Comparison of ENCODE assay signal across 8 cellular contexts in the genomic region with DNA sequence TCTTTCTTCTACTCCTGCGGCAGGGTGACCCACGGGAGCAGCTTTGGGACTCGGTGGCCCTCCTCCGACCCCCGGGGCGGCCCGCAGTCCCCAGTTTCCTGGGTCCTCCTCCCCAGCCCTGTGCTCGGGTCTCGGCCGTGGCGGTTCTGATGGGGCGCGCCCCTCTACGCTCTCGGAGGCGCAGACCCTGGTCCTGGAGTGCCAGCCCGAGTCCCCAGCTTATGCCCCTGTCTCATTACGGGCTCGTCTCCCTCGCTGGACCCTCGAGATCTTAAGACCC. TPM values are rescaled to one million over a fixed set of nuclear protein-coding genes. Genes with fewer than 3 reads are reported as not detected.
DNase-seq lines count a peak whose midpoint lies in the region; ATAC-seq and TF ChIP-seq lines count a peak whose summit lies in the region.

No MANE protein-coding gene starts in this region.

- H3K9me3 ChIP-seq in HEK293 (ENCODE audit: control insufficient read depth, insufficient read depth, low read depth, low read length) (no peaks in the 10 kb centered on the region), left ventricle myocardium inferior (replicated peaks) (no peaks in the 10 kb centered on the region)

- peak overlapping the region; percentile 91 for H3K4me3 ChIP-seq in HEK293 (ENCODE audit: low read depth, low read length)
- H3K4me3 ChIP-seq in left ventricle myocardium inferior = peak overlapping the region; percentile 94
- H3K4me3 ChIP-seq in skeletal muscle cell (ENCODE audit: low read depth, low read length) = peak overlapping the region; percentile 94

- H3K27me3 ChIP-seq in left ventricle myocardium inferior (ENCODE audit: low read depth) = no peaks in the 10 kb centered on the region

- H3K9me3 Mint-ChIP-seq in activated CD4-positive, alpha-beta memory T cell treated with anti-CD3 and anti-CD28 coated beads, Interleukin-2, amount 10 ng/mL, durations not matched to agents 7 days and 5 days = no peaks in the 10 kb centered on the region

- no peak for TF ChIP-seq CTCF in C4-2B (conservative IDR thresholded peaks at IDR 0.05)
- no peak for TF ChIP-seq CTCF in HEK293 (tag by site-specific recombination; IDR thresholded peaks at IDR 0.05)
- no peak for TF ChIP-seq CTCF in left ventricle myocardium inferior (IDR thresholded peaks at IDR 0.05; ENCODE audit: borderline replicate concordance)

- peak overlapping the region; percentile 98 for H3K4me3 Mint-ChIP-seq in activated CD4-positive, alpha-beta memory T cell treated with anti-CD3 and anti-CD28 coated beads, Interleukin-2, amount 10 ng/mL, durations not matched to agents 7 days and 5 days

- intact Hi-C loops in left ventricle myocardium inferior (cut with micrococcal nuclease) = loop anchor here (5.0 kb wide), 1 partner anchor 33 kb away; no protein-coding TSS in a partner anchor

- no peak for DNase-seq in activated CD4-positive, alpha-beta memory T cell treated with anti-CD3 and anti-CD28 coated beads, Interleukin-2, amount 10 ng/mL, durations not matched to agents 7 days and 5 days
- DNase-seq in left ventricle myocardium inferior (no peak), skeletal muscle cell (ENCODE audit: low read depth) (no peak), dedifferentiated amniotic fluid mesenchymal stem cell (ENCODE audit: extremely low spot score) (no peak), putamen (ENCODE audit: low spot score) (no peak)

- peaks cover 66% of the 10 kb centered on the region for H3K4me1 Mint-ChIP-seq in activated CD4-positive, alpha-beta memory T cell treated with anti-CD3 and anti-CD28 coated beads, Interleukin-2, amount 10 ng/mL, durations not matched to agents 7 days and 5 days

- peaks cover 6 to 38% of the 10 kb centered on the region in 2 experiments; a peak in 2 of 3 replicates for H3K36me3 ChIP-seq in HEK293 (ENCODE audit: control insufficient read depth in 2 of 2, insufficient read depth in 1 of 2, low read length in 2 of 2)
- peaks cover 38% of the 10 kb centered on the region for H3K36me3 ChIP-seq in left ventricle myocardium inferior

- H3K4me1 ChIP-seq in HEK293 (ENCODE audit: control insufficient read depth, insufficient read depth, low read length) (peaks cover 16% of the 10 kb centered on the region; the same call in 1 of the 2 replicates), left ventricle myocardium inferior (peaks cover 62% of the 10 kb centered on the region)

- peak overlapping the region; percentile 92 for H3K27ac Mint-ChIP-seq in activated CD4-positive, alpha-beta memory T cell treated with anti-CD3 and anti-CD28 coated beads, Interleukin-2, amount 10 ng/mL, durations not matched to agents 7 days and 5 days

- H3K27me3 Mint-ChIP-seq in activated CD4-positive, alpha-beta memory T cell treated with anti-CD3 and anti-CD28 coated beads, Interleukin-2, amount 10 ng/mL, durations not matched to agents 7 days and 5 days = no peaks in the 10 kb centered on the region

- peaks cover 51% of the 10 kb centered on the region for H3K36me3 Mint-ChIP-seq in activated CD4-positive, alpha-beta memory T cell treated with anti-CD3 and anti-CD28 coated beads, Interleukin-2, amount 10 ng/mL, durations not matched to agents 7 days and 5 days (ENCODE audit: low read depth)

- H3K27ac ChIP-seq in C4-2B = peak overlapping the region; percentile 80
- peak overlapping the region; percentile 95 for H3K27ac ChIP-seq in HEK293 (ENCODE audit: extremely low read depth, low read depth, low read length)
- H3K27ac ChIP-seq in left ventricle myocardium inferior (replicated peaks) = peak overlapping the region; percentile 99

- no peak for ATAC-seq in HG03469 (IDR thresholded peaks at IDR 0.05; ENCODE audit: unreplicated experiment)

- CTCF ChIA-PET in HEK293 (lab: Yijun Ruan, JAX) = interaction anchor here (0.7 to 7.0 kb wide), 8 partner anchors 19 to 559 kb away, joined by 3 to 75 read pairs (median 10); no protein-coding TSS in a partner anchor
- CTCF ChIA-PET in activated CD4-positive, alpha-beta memory T cell treated with anti-CD3 and anti-CD28 coated beads, Interleukin-2, amount 10 ng/mL, durations not matched to agents 7 days and 5 days (lab: Charles Lee) = interaction anchor here (0.7 to 8.2 kb wide), 7 partner anchors 10 to 182 kb away, joined by 3 to 146 read pairs (median 85); no protein-coding TSS in a partner anchor

- POLR2A ChIA-PET in HEK293 (lab: Yijun Ruan, JAX) = interaction anchor here (0.8 to 7.8 kb wide), 8 partner anchors 11 to 35 kb away, joined by 3 to 90 read pairs (median 28); no protein-coding TSS in a partner anchor
- POLR2A ChIA-PET in activated CD4-positive, alpha-beta memory T cell treated with anti-CD3 and anti-CD28 coated beads, Interleukin-2, amount 10 ng/mL, durations not matched to agents 7 days and 5 days (lab: Charles Lee) = interaction anchor here (1.0 to 10.0 kb wide), 7 partner anchors 10 to 315 kb away, joined by 4 to 646 read pairs (median 29); no protein-coding TSS in a partner anchor

TF ChIP-seq in HEK293, 187 proteins besides CTCF, POLR2A, EP300 and RAD21 (continues in another document):
- no peak for TF ChIP-seq ZNF558 (tag by site-specific recombination; IDR thresholded peaks at IDR 0.05)
- no peak for TF ChIP-seq ZNF792 (tag by site-specific recombination; IDR thresholded peaks at IDR 0.05)
- TF ChIP-seq ZFP37 (tag by site-specific recombination; IDR thresholded peaks at IDR 0.05) = 0 out of 2 replicates have a peak, but pooled peaks have one; percentile 3
- TF ChIP-seq SCRT2 (tag by site-specific recombination; IDR thresholded peaks at IDR 0.05) = 0 out of 2 replicates have a peak, but pooled peaks have one; percentile 15
- TF ChIP-seq ZNF138 (tag by site-specific recombination; IDR thresholded peaks at IDR 0.05; ENCODE audit: borderline replicate concordance) = no peak
- no peak for TF ChIP-seq ZNF175 (tag by site-specific recombination; IDR thresholded peaks at IDR 0.05)
- TF ChIP-seq ZNF10 (tag by site-specific recombination; IDR thresholded peaks at IDR 0.05) = no peak
- TF ChIP-seq ZNF2 (tag by site-specific recombination; IDR thresholded peaks at IDR 0.05) = peak; percentile 20; the same call in 1 of the 2 replicates
- no peak for TF ChIP-seq ZNF211 (tag by site-specific recombination; IDR thresholded peaks at IDR 0.05; ENCODE audit: low read depth)
- no peak for TF ChIP-seq ZNF791 (tag by site-specific recombination; IDR thresholded peaks at IDR 0.05)
- TF ChIP-seq ZBTB8A (tag by site-specific recombination; IDR thresholded peaks at IDR 0.05) = no peak
- no peak for TF ChIP-seq ZNF785 (tag by site-specific recombination; IDR thresholded peaks at IDR 0.05)
- TF ChIP-seq, protein P1, sequence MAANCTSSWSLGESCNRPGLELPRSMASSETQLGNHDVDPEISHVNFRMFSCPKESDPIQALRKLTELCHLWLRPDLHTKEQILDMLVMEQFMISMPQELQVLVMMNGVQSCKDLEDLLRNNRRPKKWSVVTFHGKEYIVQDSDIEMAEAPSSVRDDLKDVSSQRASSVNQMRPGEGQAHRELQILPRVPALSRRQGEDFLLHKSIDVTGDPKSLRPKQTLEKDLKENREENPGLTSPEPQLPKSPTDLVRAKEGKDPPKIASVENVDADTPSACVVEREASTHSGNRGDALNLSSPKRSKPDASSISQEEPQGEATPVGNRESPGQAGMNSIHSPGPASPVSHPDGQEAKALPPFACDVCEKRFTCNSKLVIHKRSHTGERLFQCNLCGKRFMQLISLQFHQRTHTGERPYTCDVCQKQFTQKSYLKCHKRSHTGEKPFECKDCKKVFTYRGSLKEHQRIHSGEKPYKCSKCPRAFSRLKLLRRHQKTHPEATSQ (tag by site-specific recombination; IDR thresholded peaks at IDR 0.05) = no peak
- 0 out of 2 replicates have a peak, but pooled peaks have one; percentile 9 for TF ChIP-seq ZBTB48 (tag by site-specific recombination; IDR thresholded peaks at IDR 0.05)
- TF ChIP-seq, protein P2, sequence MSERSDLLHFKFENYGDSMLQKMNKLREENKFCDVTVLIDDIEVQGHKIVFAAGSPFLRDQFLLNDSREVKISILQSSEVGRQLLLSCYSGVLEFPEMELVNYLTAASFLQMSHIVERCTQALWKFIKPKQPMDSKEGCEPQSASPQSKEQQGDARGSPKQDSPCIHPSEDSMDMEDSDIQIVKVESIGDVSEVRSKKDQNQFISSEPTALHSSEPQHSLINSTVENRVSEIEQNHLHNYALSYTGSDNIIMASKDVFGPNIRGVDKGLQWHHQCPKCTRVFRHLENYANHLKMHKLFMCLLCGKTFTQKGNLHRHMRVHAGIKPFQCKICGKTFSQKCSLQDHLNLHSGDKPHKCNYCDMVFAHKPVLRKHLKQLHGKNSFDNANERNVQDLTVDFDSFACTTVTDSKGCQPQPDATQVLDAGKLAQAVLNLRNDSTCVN (tag by site-specific recombination; optimal IDR thresholded peaks at IDR 0.05) = peak; percentile 75
- peak; percentile 3; the same call in 1 of the 2 replicates for TF ChIP-seq ZNF394 (tag by site-specific recombination; IDR thresholded peaks at IDR 0.05; ENCODE audit: borderline replicate concordance)
- TF ChIP-seq ZNF776 (tag by site-specific recombination; IDR thresholded peaks at IDR 0.05; ENCODE audit: borderline replicate concordance) = peak; percentile 43; the same call in 1 of the 2 replicates
- TF ChIP-seq ZNF423 (tag by site-specific recombination; IDR thresholded peaks at IDR 0.05) = no peak

RNA-seq across cellular contexts. Expression of a gene that starts 0.4 kb away (rescaled TPM):
- total RNA-seq in activated CD4-positive, alpha-beta memory T cell treated with anti-CD3 and anti-CD28 coated beads, Interleukin-2, amount 10 ng/mL, durations not matched to agents 7 days and 5 days = 100 to 1,000 TPM; 116 TPM
- total RNA-seq in left ventricle myocardium inferior = 73.7 TPM

RNA-seq across cellular contexts. Expression of a gene that starts 45.2 kb away (rescaled TPM):
- total RNA-seq in activated CD4-positive, alpha-beta memory T cell treated with anti-CD3 and anti-CD28 coated beads, Interleukin-2, amount 10 ng/mL, durations not matched to agents 7 days and 5 days = under 1 TPM; 0.23 to 0.45 TPM
- 11.2 TPM for total RNA-seq in left ventricle myocardium inferior
